Comparison of ENCODE assay signal across 18 cellular contexts in genomic region chr6:37306026-37306425, GRCh38. TPM values are rescaled to one million over a fixed set of nuclear protein-coding genes. Genes with fewer than 3 reads are reported as not detected.
"Had no signal": no experiment of that assay in that cellular context is flagged by ENCODE, and none has a peak within 500 bp of the region (broad histone marks: within the 10 kb centered on the region; RNA-seq: fewer than 3 reads in every experiment).

No MANE protein-coding gene starts in this region.

- H3K4me1 ChIP-seq: prostate gland, spleen had no signal

- H3K9me3 Mint-ChIP-seq: memory B cell, natural killer cell had no signal

- H3K27ac ChIP-seq: ascending aorta, gastrocnemius medialis, heart right ventricle, prostate gland, spleen, upper lobe of left lung had no signal

- H3K27ac Mint-ChIP-seq: memory B cell, natural killer cell had no signal

- H3K4me3 ChIP-seq: ascending aorta, cardiac muscle cell, gastrocnemius medialis, heart right ventricle, prostate gland, spleen, upper lobe of left lung had no signal

- H3K27me3 ChIP-seq: ascending aorta, cardiac muscle cell, gastrocnemius medialis, heart right ventricle, spleen, upper lobe of left lung had no signal

- H3K9me3 ChIP-seq: ascending aorta, gastrocnemius medialis, heart right ventricle, prostate gland, spleen, upper lobe of left lung had no signal

- H3K27me3 Mint-ChIP-seq: memory B cell, T-helper 17 cell had no signal

- H3K36me3 ChIP-seq: cardiac muscle cell, prostate gland had no signal

- H3K4me3 Mint-ChIP-seq: memory B cell, natural killer cell, T-helper 17 cell had no signal

- DNase-seq: activated CD4-positive, alpha-beta T cell treated with anti-CD3 and anti-CD28 coated beads, Interleukin-2, amount 50 U/mL, for 48 hours; activated CD8-positive, alpha-beta memory T cell treated with anti-CD3 and anti-CD28 coated beads, Interleukin-2, amount 50 U/mL, for 4 hours; activated naive CD4-positive, alpha-beta T cell; gastrocnemius medialis; heart right ventricle; natural killer cell; nucleus accumbens; spleen; stimulated activated CD4-positive, alpha-beta T cell treated with anti-CD3 and anti-CD28 coated beads, Interleukin-2, amount 100 ng/mL, for 24 hours; stimulated activated naive CD4-positive, alpha-beta T cell treated with Interleukin-2 at 50 U/mL for 16 hours; T-helper 17 cell; upper lobe of left lung had no signal

- ATAC-seq: activated CD4-positive, CD25-positive, alpha-beta regulatory T cell treated with anti-CD3 and anti-CD28 coated beads, Interleukin-2, amount 50 U/mL, for 24 hours; natural killer cell; sciatic nerve; T-helper 17 cell had no signal

- H3K4me1 Mint-ChIP-seq: memory B cell, natural killer cell had no signal

RNA-seq across cellular contexts. Expression of gene TMEM217, which starts 48.1 kb away (rescaled TPM):
- total RNA-seq: ascending aorta had no signal
